Comparison of ENCODE assay signal across 11 cellular contexts in genomic region chr9:74500584-74500924, GRCh38. TPM values are rescaled to one million over a fixed set of nuclear protein-coding genes. Genes with fewer than 3 reads are reported as not detected.
DNase-seq lines count a peak whose midpoint lies in the region; ATAC-seq and TF ChIP-seq lines count a peak whose summit lies in the region.
"Had no signal": no experiment of that assay in that cellular context is flagged by ENCODE, and none has a peak within 500 bp of the region (broad histone marks: within the 10 kb centered on the region; RNA-seq: fewer than 3 reads in every experiment).

No MANE protein-coding gene starts in this region.

- ATAC-seq in naive thymus-derived CD8-positive, alpha-beta T cell, result no peak
- ATAC-seq: esophagus mucosa, left lung had no signal

- H3K27ac Mint-ChIP-seq in endothelial cell (ENCODE audit: unreplicated experiment), result no peak overlapping the region
- H3K27ac Mint-ChIP-seq in naive thymus-derived CD8-positive, alpha-beta T cell, result peak overlapping the region in 1 of 10 donors; percentile 34
- no peak overlapping the region for H3K27ac Mint-ChIP-seq in type B pancreatic cell

- dilution Hi-C loops in mammary epithelial cell (cut with HindIII; ENCODE audit: low sequenced_read_pairs), result no loop called here

- no peaks in the 10 kb centered on the region for H3K9me3 Mint-ChIP-seq in endothelial cell (ENCODE audit: unreplicated experiment)
- H3K9me3 Mint-ChIP-seq in naive thymus-derived CD8-positive, alpha-beta T cell, result no peaks in the 10 kb centered on the region
- H3K9me3 Mint-ChIP-seq in type B pancreatic cell, result no peaks in the 10 kb centered on the region

- H3K4me1 Mint-ChIP-seq in endothelial cell (ENCODE audit: unreplicated experiment) (peaks cover 26% of the 10 kb centered on the region), type B pancreatic cell (ENCODE audit: unreplicated experiment) (peaks cover 25% of the 10 kb centered on the region)
- peaks cover 18 to 39% (median 33%) of the 10 kb centered on the region in 4 donors for H3K4me1 Mint-ChIP-seq in naive thymus-derived CD8-positive, alpha-beta T cell

- H3K4me3 Mint-ChIP-seq in endothelial cell (ENCODE audit: unreplicated experiment), result peak overlapping the region; percentile 91
- peak overlapping the region in 7 of 10 donors; percentile 13 to 83 (median 71) for H3K4me3 Mint-ChIP-seq in naive thymus-derived CD8-positive, alpha-beta T cell
- H3K4me3 Mint-ChIP-seq in type B pancreatic cell, result peak overlapping the region; percentile 88

- H3K4me3 ChIP-seq in breast epithelium (peak overlapping the region in 2 of 3 donors; percentile 52 to 74), mammary epithelial cell (replicated peaks in 1 of 3; ENCODE audit: insufficient read depth in 1 of 3, low read depth in 2 of 3, low read length in 3 of 3) (no peak overlapping the region)

- no peak overlapping the region for H3K27ac ChIP-seq in breast epithelium
- no peak overlapping the region for H3K27ac ChIP-seq in mammary epithelial cell (ENCODE audit: insufficient read depth, low read depth, low read length)
- H3K27ac ChIP-seq: left lung had no signal

- no peaks in the 10 kb centered on the region for H3K79me2 ChIP-seq in mammary epithelial cell (ENCODE audit: insufficient read depth, low read length)

- POLR2A ChIA-PET in naive thymus-derived CD8-positive, alpha-beta T cell (lab: Charles Lee), result no interaction called here

- H3K36me3 ChIP-seq in breast epithelium, result no peaks in the 10 kb centered on the region
- no peaks in the 10 kb centered on the region for H3K36me3 ChIP-seq in mammary epithelial cell (ENCODE audit: insufficient read depth, low read length)
- H3K36me3 ChIP-seq: left lung had no signal

- no peak for TF ChIP-seq POLR2A in breast epithelium (IDR thresholded peaks at IDR 0.05)

- H3K9me3 ChIP-seq in breast epithelium (no peaks in the 10 kb centered on the region), mammary epithelial cell (replicated peaks; ENCODE audit: insufficient read depth, low read length) (no peaks in the 10 kb centered on the region)
- H3K9me3 ChIP-seq: left lung had no signal

- no peaks in the 10 kb centered on the region for H3K36me3 Mint-ChIP-seq in endothelial cell (ENCODE audit: low read depth, unreplicated experiment)
- peaks cover 0 to 4% (median 0%) of the 10 kb centered on the region in 3 donors for H3K36me3 Mint-ChIP-seq in naive thymus-derived CD8-positive, alpha-beta T cell
- H3K36me3 Mint-ChIP-seq in type B pancreatic cell, result no peaks in the 10 kb centered on the region

- no peak overlapping the region for H3K9ac ChIP-seq in mammary epithelial cell (ENCODE audit: insufficient read depth, low read length)

- H3K27me3 ChIP-seq in breast epithelium (peaks cover 0 to 32% of the 10 kb centered on the region in 2 donors), mammary epithelial cell (ENCODE audit: insufficient read depth, low read length) (peaks cover 20% of the 10 kb centered on the region)

- H3K27me3 Mint-ChIP-seq in endothelial cell (ENCODE audit: unreplicated experiment) (peaks cover 17% of the 10 kb centered on the region), type B pancreatic cell (peaks cover 74% of the 10 kb centered on the region)
- H3K27me3 Mint-ChIP-seq in naive thymus-derived CD8-positive, alpha-beta T cell, result peaks cover 24 to 73% (median 52%) of the 10 kb centered on the region in 5 donors

- TF ChIP-seq CTCF in breast epithelium (IDR thresholded peaks at IDR 0.05), result no peak
- no peak for TF ChIP-seq CTCF in mammary epithelial cell (conservative IDR thresholded peaks at IDR 0.05 in 1 of 2, IDR thresholded peaks at IDR 0.05 in 1 of 2; ENCODE audit: extremely low read depth in 1 of 2, insufficient read depth in 1 of 2, low read depth in 1 of 2, low read length in 2 of 2)
- TF ChIP-seq CTCF in endothelial cell (IDR thresholded peaks at IDR 0.05; ENCODE audit: unreplicated experiment), result no peak
- TF ChIP-seq CTCF in type B pancreatic cell (conservative IDR thresholded peaks at IDR 0.05), result no peak

- WGBS in mammary epithelial cell (ENCODE audit: low coverage, missing lambda C conversion rate), result no CpG with 5 or more reads among the region's 14 CpGs

- H2AFZ ChIP-seq in mammary epithelial cell (ENCODE audit: low read depth, low read length), result no peak overlapping the region

- H3K4me1 ChIP-seq in breast epithelium, result no peaks in the 10 kb centered on the region
- peaks cover 19% of the 10 kb centered on the region for H3K4me1 ChIP-seq in mammary epithelial cell (ENCODE audit: insufficient read depth, low read length)

- no peaks in the 10 kb centered on the region for H4K20me1 ChIP-seq in mammary epithelial cell (ENCODE audit: insufficient read depth, low read length)

- H3K4me2 ChIP-seq in mammary epithelial cell (ENCODE audit: insufficient read depth, low read depth, low read length), result no peak overlapping the region

- DNase-seq in breast epithelium (ENCODE audit: low spot score in 2 of 2), result no peak
- no peak for DNase-seq in mammary epithelial cell
- DNase-seq in endothelial cell (ENCODE audit: low spot score), result peak; percentile 17
- DNase-seq in naive thymus-derived CD8-positive, alpha-beta T cell, result no peak
- no peak for DNase-seq in type B pancreatic cell (ENCODE audit: extremely low spot score, unreplicated experiment)
- DNase-seq in pons (ENCODE audit: low spot score), result no peak
- DNase-seq in DMS53 treated with DMSO at 0.1 percent for 48 hours (lab: John Stamatoyannopoulos, UW; ENCODE audit: unreplicated experiment), result no peak
- no peak for DNase-seq in NOMO-1 treated with dmso at 0.1 percent for 144 hours (lab: John Stamatoyannopoulos, UW; ENCODE audit: unreplicated experiment)
- DNase-seq: amniotic stem cell, left lung had no signal

- intact Hi-C loops in breast epithelium (cut with DNase I; ENCODE audit: low total_unique reads), result no loop called here
- intact Hi-C loops in mammary epithelial cell (cut with micrococcal nuclease), result no loop called here

- BruUV-seq in mammary epithelial cell (replicated peaks; lab: Mats Ljungman, UMichigan), result no TSS peak

- in situ Hi-C loops in mammary epithelial cell (cut with MboI; ENCODE audit: low sequenced_read_pairs in 2 of 2), result no loop called here

- CTCF ChIA-PET in mammary epithelial cell (lab: Charles Lee; ENCODE audit: low non-redundant PET), result no interaction called here

RNA-seq across cellular contexts. Expression of gene RORB, which starts 3.4 kb away (rescaled TPM):
- total RNA-seq in breast epithelium (1 to 10 TPM in 2 of 3 donors, under 1 TPM in 1; 0.33 to 3.7 (median 1.0) TPM), mammary epithelial cell (under 1 TPM; 0.17 to 0.19 TPM), endothelial cell (ENCODE audit: unreplicated experiment) (0.51 TPM), type B pancreatic cell (ENCODE audit: low replicate concordance) (0.43 and 1.7 TPM in 2 replicates)
- polyA plus RNA-seq in mammary epithelial cell, result 0.05 TPM
- polyA minus RNA-seq in mammary epithelial cell, result not detected
- total RNA-seq in naive thymus-derived CD8-positive, alpha-beta T cell, result not detected
- polyA plus RNA-seq in naive thymus-derived CD8-positive, alpha-beta T cell, result under 1 TPM in 1 of 3 donors, not detected in 2; 0.12 TPM

Comparison
In these comparisons a context has a peak if more than half of its experiments do, and no peak if none do; other contexts are left out.
1. H3K4me3 ChIP-seq: peak in breast epithelium (2 of 3); none in mammary epithelial cell (0 of 3).
2. Peak in every context shown above with its lines, with median percentiles within 50 percentile points of each other: H3K4me3 Mint-ChIP-seq.